Comparison of ENCODE assay signal across 9 cellular contexts in the genomic region with DNA sequence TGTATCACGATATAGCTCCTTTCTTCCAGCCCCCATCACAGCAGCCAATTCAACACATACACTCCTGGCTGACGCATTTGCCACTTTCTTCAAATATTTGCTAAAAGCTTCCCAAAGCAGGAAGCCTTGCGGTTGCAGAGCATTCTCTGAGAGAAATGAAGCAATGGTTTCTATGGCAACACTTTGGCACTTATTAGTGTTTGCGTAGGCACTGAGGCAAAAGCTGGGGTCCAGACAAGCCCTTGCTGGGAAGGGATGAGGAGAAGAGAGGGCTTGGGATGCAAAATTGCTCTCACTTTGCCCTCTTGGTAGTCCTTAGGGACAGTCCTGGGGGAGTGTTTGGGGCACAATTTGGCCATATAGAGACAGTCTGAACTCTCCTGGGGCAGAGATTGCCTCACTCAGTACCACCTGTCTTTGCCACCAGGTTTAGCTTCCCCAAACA.
A peak's percentile ranks its signal among the peaks of the same experiment; 100 is the strongest.
DNase-seq lines count a peak whose midpoint lies in the region; ATAC-seq lines count a peak whose summit lies in the region.
"Had no signal": no experiment of that assay in that cellular context is flagged by ENCODE, and none has a peak within 500 bp of the region (broad histone marks: within the 10 kb centered on the region; RNA-seq: fewer than 3 reads in every experiment).

No MANE protein-coding gene starts in this region.

- H3K9me3 ChIP-seq in SK-N-MC (ENCODE audit: low read depth, low read length) (no peaks in the 10 kb centered on the region), HAP-1 (no peaks in the 10 kb centered on the region)

- ATAC-seq in HG02970 (IDR thresholded peaks at IDR 0.05; ENCODE audit: low FRiP score, unreplicated experiment) (peak; percentile 44), HG02763 (IDR thresholded peaks at IDR 0.05; ENCODE audit: unreplicated experiment) (no peak), HG02870 (IDR thresholded peaks at IDR 0.05; ENCODE audit: unreplicated experiment) (no peak), HG03095 (IDR thresholded peaks at IDR 0.05; ENCODE audit: unreplicated experiment) (no peak)

- peaks cover 3% of the 10 kb centered on the region; the same call in 1 of the 2 replicates for H3K27me3 ChIP-seq in HAP-1 (ENCODE audit: low read depth)

- no peaks in the 10 kb centered on the region for H3K4me1 ChIP-seq in HAP-1

- peak; percentile 64 for DNase-seq in DMS79 treated with DMSO at 0.1 percent for 48 hours (lab: John Stamatoyannopoulos, UW)
- DNase-seq in SK-N-MC (ENCODE audit: low read depth, low spot score): peak; percentile 86
- peak; percentile 93 for DNase-seq in kidney tubule cell (ENCODE audit: low spot score)
- no peak for DNase-seq in HAP-1 (ENCODE audit: low spot score in 2 of 2)
- DNase-seq: GOT3 had no signal

- no peak overlapping the region for H3K9ac ChIP-seq in SK-N-MC (ENCODE audit: insufficient read length)

- peak overlapping the region; percentile 69 for H3K4me3 ChIP-seq in SK-N-MC
- no peak overlapping the region for H3K4me3 ChIP-seq in HAP-1

- no peaks in the 10 kb centered on the region for H3K36me3 ChIP-seq in SK-N-MC (ENCODE audit: insufficient read depth, low read length)
- no peaks in the 10 kb centered on the region for H3K36me3 ChIP-seq in HAP-1 (replicated peaks)

- in situ Hi-C loops in HAP-1 (cut with MboI; ENCODE audit: low sequenced_read_pairs): no loop called here

- H3K27ac ChIP-seq in SK-N-MC: peak overlapping the region; percentile 71

Comparison
In these comparisons a context has a peak if more than half of its experiments do, and no peak if none do; other contexts are left out.
1. DNase-seq: peak in DMS79 treated with DMSO at 0.1 percent for 48 hours (single experiment), SK-N-MC (single experiment) and kidney tubule cell (single experiment); none in HAP-1 (0 of 2).